1 cellular context compared by ENCODE assay signal in genomic region chr10:8054498-8055407, GRCh38.
A peak's percentile ranks its signal among the peaks of the same experiment; 100 is the strongest.
TF ChIP-seq lines count a peak whose summit lies in the region.

Gene GATA3, plus strand, starts transcription at chr10:8054688. Its CDS starts 968 bp downstream, at chr10:8055656.

TF ChIP-seq in H1, 55 proteins besides CTCF, POLR2A, EP300 and RAD21 (continued from another document):
- no peak for TF ChIP-seq BACH1 (IDR thresholded peaks at IDR 0.05; ENCODE audit: low read length)
- TF ChIP-seq KDM4A (IDR thresholded peaks at IDR 0.05; ENCODE audit: low read depth, low read length, severe bottlenecking): peak; percentile 53
